In the genomic region with DNA sequence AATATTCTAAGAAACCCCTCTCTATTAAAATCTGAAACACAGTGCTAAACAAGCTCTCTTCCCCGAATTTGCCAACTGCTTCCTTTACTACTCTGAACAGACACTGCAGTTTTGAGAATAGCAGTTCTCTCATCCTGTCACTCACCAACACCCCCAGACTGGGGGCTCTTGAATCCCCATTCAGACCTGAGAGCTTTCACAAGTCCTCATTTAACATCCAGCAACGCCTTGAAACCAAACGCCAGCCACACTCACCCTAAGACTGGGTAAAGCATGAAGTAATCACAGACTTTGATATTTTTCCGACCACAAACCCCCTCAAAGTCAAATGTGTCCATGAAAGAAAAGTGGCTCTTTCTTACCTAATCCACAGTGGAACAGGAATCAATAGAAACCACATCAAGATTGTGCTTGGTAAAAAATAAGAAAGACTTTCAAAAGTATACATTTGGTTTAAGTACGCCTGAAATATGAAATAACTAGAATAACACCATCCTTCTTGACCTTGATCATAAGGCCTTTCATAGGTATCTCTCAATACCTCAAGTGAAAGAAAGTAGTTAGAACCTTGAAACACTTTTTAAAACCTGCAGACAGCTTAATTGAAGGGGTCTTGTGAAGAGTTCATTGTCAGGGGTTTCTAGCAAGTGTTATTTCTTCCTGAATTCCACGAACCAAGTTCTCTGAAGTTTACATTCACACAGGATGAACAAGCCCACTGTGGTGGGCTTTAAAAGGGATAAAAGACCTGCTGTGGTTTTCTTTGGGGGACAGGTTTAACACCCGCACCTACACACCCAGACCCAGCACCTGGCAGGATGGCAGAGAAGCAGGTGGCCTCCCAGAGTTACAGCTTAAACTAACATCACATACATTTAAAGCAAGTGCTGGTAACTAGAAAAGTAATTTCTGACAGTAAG, we compare ENCODE assay signal across 14 cellular contexts.
A peak's percentile ranks its signal among the peaks of the same experiment; 100 is the strongest.
DNase-seq lines count a peak whose midpoint lies in the region; ATAC-seq and TF ChIP-seq lines count a peak whose summit lies in the region.
"Had no signal": no experiment of that assay in that cellular context is flagged by ENCODE, and none has a peak within 500 bp of the region (broad histone marks: within the 10 kb centered on the region; RNA-seq: fewer than 3 reads in every experiment).

No MANE protein-coding gene starts in this region.

- no peak for TF ChIP-seq CTCF in SK-N-SH (IDR thresholded peaks at IDR 0.05)

- no peak for TF ChIP-seq RAD21 in SK-N-SH (IDR thresholded peaks at IDR 0.05; ENCODE audit: low read length)

- peaks cover 33% of the 10 kb centered on the region for H3K4me1 Mint-ChIP-seq in activated CD4-positive, alpha-beta memory T cell treated with anti-CD3 and anti-CD28 coated beads for 36 hours (ENCODE audit: low read depth)
- H3K4me1 Mint-ChIP-seq: IgD-negative memory B cell, memory B cell had no signal

- POLR2A ChIA-PET in activated CD4-positive, alpha-beta memory T cell treated with anti-CD3 and anti-CD28 coated beads for 36 hours (lab: Charles Lee): interaction anchor here (0.7 to 2.0 kb wide), 13 partner anchors 30 to 887 kb away, joined by 3 to 25 read pairs (median 3); a partner anchor contains a TSS
- POLR2A ChIA-PET in SK-N-SH (lab: Yijun Ruan, JAX): no interaction called here

- no peaks in the 10 kb centered on the region for H3K36me3 Mint-ChIP-seq in activated CD4-positive, alpha-beta memory T cell treated with anti-CD3 and anti-CD28 coated beads for 36 hours
- H3K36me3 Mint-ChIP-seq: memory B cell had no signal

- TF ChIP-seq EP300 in SK-N-SH (IDR thresholded peaks at IDR 0.05; ENCODE audit: borderline replicate concordance in 1 of 2, low read depth in 1 of 2, low read length in 1 of 2): no peak

- H3K4me2 ChIP-seq in SK-N-SH: no peak overlapping the region

- H3K27me3 Mint-ChIP-seq in activated CD4-positive, alpha-beta memory T cell treated with anti-CD3 and anti-CD28 coated beads for 36 hours: no peaks in the 10 kb centered on the region

- H3K27ac ChIP-seq in SK-N-SH (ENCODE audit: low read depth in 2 of 2, low read length in 1 of 2): no peak overlapping the region
- H3K27ac ChIP-seq: gastroesophageal sphincter, sigmoid colon, SK-N-MC, vagina had no signal

- H3K36me3 ChIP-seq in SK-N-SH (replicated peaks in 1 of 2; ENCODE audit: control insufficient read depth in 1 of 2, insufficient read depth in 2 of 2, low read length in 1 of 2): no peaks in the 10 kb centered on the region
- H3K36me3 ChIP-seq: gastroesophageal sphincter, sigmoid colon, vagina had no signal

- ATAC-seq in HG02571 (IDR thresholded peaks at IDR 0.05; ENCODE audit: unreplicated experiment) (peak; percentile 58), GM21423 (IDR thresholded peaks at IDR 0.05; ENCODE audit: unreplicated experiment) (no peak), GM18520 (IDR thresholded peaks at IDR 0.05; ENCODE audit: unreplicated experiment) (no peak)
- ATAC-seq: gastroesophageal sphincter had no signal

- intact Hi-C loops in activated CD4-positive, alpha-beta memory T cell treated with anti-CD3 and anti-CD28 coated beads for 36 hours (cut with micrococcal nuclease): loop anchor here (1.0 to 2.0 kb wide), 12 partner anchors 34 to 475 kb away; a partner anchor contains a TSS

- H3K4me3 ChIP-seq in SK-N-SH (ENCODE audit: low read depth in 2 of 2, low read length in 1 of 2): no peak overlapping the region
- H3K4me3 ChIP-seq: gastroesophageal sphincter, sigmoid colon, SK-N-MC, vagina had no signal

- DNase-seq in activated CD4-positive, alpha-beta memory T cell treated with anti-CD3 and anti-CD28 coated beads for 36 hours: peak; percentile 79
- DNase-seq in amniotic epithelial cell (ENCODE audit: low read depth): peak; percentile 10
- DNase-seq in stimulated activated CD8-positive, alpha-beta memory T cell treated with anti-CD3 and anti-CD28 coated beads, Interleukin-2, amount 100 ng/mL, for 1 hour (ENCODE audit: low read depth in 2 of 2): peak; percentile 7 to 21
- DNase-seq in dermis blood vessel endothelial cell: no peak
- no peak for DNase-seq in SK-N-SH
- DNase-seq: sigmoid colon had no signal

- H4K20me1 ChIP-seq in SK-N-SH (ENCODE audit: insufficient read depth): no peaks in the 10 kb centered on the region

- no peak overlapping the region for H3K9ac ChIP-seq in SK-N-SH

- CTCF ChIA-PET in activated CD4-positive, alpha-beta memory T cell treated with anti-CD3 and anti-CD28 coated beads for 36 hours (lab: Charles Lee): interaction anchor here (0.7 to 2.6 kb wide), 9 partner anchors 15 to 901 kb away, joined by 3 to 12 read pairs (median 3); a partner anchor contains a TSS
- CTCF ChIA-PET in SK-N-SH (lab: Yijun Ruan, JAX): interaction anchor here (0.9 kb wide), 1 partner anchor 14 kb away, joined by 3 read pairs; no protein-coding TSS in a partner anchor

- no peaks in the 10 kb centered on the region for H3K9me3 ChIP-seq in SK-N-SH
- H3K9me3 ChIP-seq: gastroesophageal sphincter, sigmoid colon, vagina had no signal

- no peaks in the 10 kb centered on the region for H3K9me3 Mint-ChIP-seq in activated CD4-positive, alpha-beta memory T cell treated with anti-CD3 and anti-CD28 coated beads for 36 hours
- H3K9me3 Mint-ChIP-seq: IgD-negative memory B cell, memory B cell had no signal

- H3F3A ChIP-seq in SK-N-SH (replicated peaks; ENCODE audit: insufficient read depth): no peaks in the 10 kb centered on the region

- no peaks in the 10 kb centered on the region for H3K4me1 ChIP-seq in SK-N-SH (ENCODE audit: control insufficient read depth in 1 of 2, insufficient read depth in 2 of 2, low read depth in 1 of 2, low read length in 1 of 2)
- H3K4me1 ChIP-seq: gastroesophageal sphincter, sigmoid colon, vagina had no signal

- H3K27me3 ChIP-seq in SK-N-SH (ENCODE audit: insufficient read depth): no peaks in the 10 kb centered on the region
- H3K27me3 ChIP-seq: gastroesophageal sphincter, sigmoid colon, vagina had no signal

- no peaks in the 10 kb centered on the region for H3K79me2 ChIP-seq in SK-N-SH (ENCODE audit: insufficient read depth)

- WGBS in SK-N-SH (ENCODE audit: low lambda C conversion rate): 30% methylated on average over 7 of the region's 7 CpGs

- H2AFZ ChIP-seq in SK-N-SH (ENCODE audit: low read depth): no peak overlapping the region

- peak overlapping the region; percentile 89 for H3K27ac Mint-ChIP-seq in activated CD4-positive, alpha-beta memory T cell treated with anti-CD3 and anti-CD28 coated beads for 36 hours
- H3K27ac Mint-ChIP-seq: IgD-negative memory B cell, memory B cell had no signal

- no peak overlapping the region for H3K4me3 Mint-ChIP-seq in activated CD4-positive, alpha-beta memory T cell treated with anti-CD3 and anti-CD28 coated beads for 36 hours
- H3K4me3 Mint-ChIP-seq: memory B cell had no signal

- H3K9me2 ChIP-seq in SK-N-SH: no peaks in the 10 kb centered on the region

TF ChIP-seq in SK-N-SH, 30 proteins besides CTCF, POLR2A, EP300 and RAD21:
- TF ChIP-seq RCOR1 (IDR thresholded peaks at IDR 0.05; ENCODE audit: low read length) (no peak), ELF1 (IDR thresholded peaks at IDR 0.05) (no peak), SIN3A (IDR thresholded peaks at IDR 0.05; ENCODE audit: borderline replicate concordance, low read depth, low read length) (no peak), GATA2 (CRISPR knock-in tag; IDR thresholded peaks at IDR 0.05) (no peak), RXRA (IDR thresholded peaks at IDR 0.05; ENCODE audit: borderline replicate concordance, low read depth) (no peak)

Comparison
In these comparisons a context has a peak if more than half of its experiments do, and no peak if none do; other contexts are left out.
1. DNase-seq: peak in activated CD4-positive, alpha-beta memory T cell treated with anti-CD3 and anti-CD28 coated beads for 36 hours (single experiment), amniotic epithelial cell (single experiment) and stimulated activated CD8-positive, alpha-beta memory T cell treated with anti-CD3 and anti-CD28 coated beads, Interleukin-2, amount 100 ng/mL, for 1 hour (2 of 2); none in dermis blood vessel endothelial cell (single experiment) and SK-N-SH (single experiment).